ENCODE assay signal across 26 cellular contexts in the genomic region with DNA sequence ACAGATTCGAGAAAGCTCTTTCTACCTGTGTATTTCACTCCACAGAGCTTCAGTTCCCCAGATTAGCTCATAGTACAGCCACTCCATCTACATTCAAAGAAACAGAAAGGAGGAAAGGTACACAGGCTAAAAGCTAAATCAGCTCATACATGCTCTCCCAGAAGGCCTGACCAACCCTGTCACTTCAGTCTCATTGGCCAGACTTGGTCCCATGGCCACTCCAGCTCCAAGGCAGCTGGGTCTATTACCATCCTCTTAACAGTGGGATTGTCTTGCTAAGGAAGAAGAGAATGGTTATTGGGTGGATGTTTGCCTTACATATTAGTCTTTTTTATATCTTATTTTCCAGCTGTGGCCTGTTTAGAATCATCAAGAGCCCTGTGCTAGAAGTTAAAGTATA.
"Had no signal": no experiment of that assay in that cellular context is flagged by ENCODE, and none has a peak within 500 bp of the region (broad histone marks: within the 10 kb centered on the region; RNA-seq: fewer than 3 reads in every experiment).

No MANE protein-coding gene starts in this region.

- H3K36me3 ChIP-seq: esophagus muscularis mucosa, gastroesophageal sphincter, right lobe of liver, stomach, thyroid gland had no signal

- H3K4me3 Mint-ChIP-seq: dendritic cell treated with granulocyte-macrophage colony-stimulating factor and Interleukin-4, amounts not matched to agents 40 ng/mL and 50 ng/mL, for 4 days; memory B cell; natural killer cell; neural crest cell; type B pancreatic cell had no signal

- H3K27me3 ChIP-seq: esophagus muscularis mucosa, foreskin keratinocyte, gastroesophageal sphincter, heart left ventricle, hepatocyte, right lobe of liver, stomach, thyroid gland had no signal

- FAIRE-seq: endothelial cell of umbilical vein, kidney, small intestine had no signal

- H3K27me3 Mint-ChIP-seq: dendritic cell treated with granulocyte-macrophage colony-stimulating factor and Interleukin-4, amounts not matched to agents 40 ng/mL and 50 ng/mL, for 4 days; memory B cell had no signal

- H3K4me3 ChIP-seq: esophagus muscularis mucosa, gastroesophageal sphincter, heart left ventricle, hepatocyte, lung, right lobe of liver, stomach, thyroid gland had no signal

- H3K4me2 ChIP-seq: hepatocyte had no signal

- H3K4me1 ChIP-seq: esophagus muscularis mucosa, gastroesophageal sphincter, parathyroid adenoma, right lobe of liver, thyroid gland had no signal

- ATAC-seq: foreskin keratinocyte, gastroesophageal sphincter, heart left ventricle, left lobe of liver, natural killer cell, right lobe of liver had no signal

- H3K79me2 ChIP-seq: hepatocyte, parathyroid adenoma had no signal

- H3K27ac Mint-ChIP-seq: memory B cell, progenitor cell of endocrine pancreas, type B pancreatic cell had no signal

- H3K4me1 Mint-ChIP-seq: neural crest cell had no signal

- H3K36me3 Mint-ChIP-seq: type B pancreatic cell had no signal

- H3K9ac ChIP-seq: parathyroid adenoma had no signal

- H3K27ac ChIP-seq: esophagus muscularis mucosa, foreskin keratinocyte, gastroesophageal sphincter, heart left ventricle, parathyroid adenoma, right lobe of liver, stomach, thyroid gland had no signal

- H3K9me3 ChIP-seq: esophagus muscularis mucosa, gastroesophageal sphincter, heart left ventricle, right lobe of liver, stomach, thyroid gland had no signal

- H3K9me3 Mint-ChIP-seq: dendritic cell treated with granulocyte-macrophage colony-stimulating factor and Interleukin-4, amounts not matched to agents 40 ng/mL and 50 ng/mL, for 4 days; natural killer cell had no signal

- DNase-seq: effector CD8-positive, alpha-beta T cell; foreskin keratinocyte; heart left ventricle; kidney; natural killer cell; right lobe of liver; small intestine; stimulated activated CD4-positive, alpha-beta T cell treated with anti-CD3 and anti-CD28 coated beads, Interleukin-12 subunit alpha, Interleukin-12 subunit beta, amount 100 ng/mL, for 4 hours; stimulated activated CD4-positive, alpha-beta T cell treated with anti-CD3 and anti-CD28 coated beads, Interleukin-1b, Interleukin-23, amount 100 ng/mL, for 48 hours; stimulated activated CD4-positive, alpha-beta T cell treated with anti-CD3 and anti-CD28 coated beads, Interleukin-4, amount 100 ng/mL, for 1 hour; stimulated activated CD8-positive, alpha-beta memory T cell treated with anti-CD3 and anti-CD28 coated beads, Interleukin-4, amount 100 ng/mL, for 48 hours; stimulated activated naive CD4-positive, alpha-beta T cell treated with Interleukin-2 at 50 U/mL for 16 hours; stomach; thyroid gland had no signal

- H2AFZ ChIP-seq: hepatocyte, parathyroid adenoma had no signal
